2 cellular contexts compared by ENCODE assay signal in genomic region chr6:71294121-71294523, GRCh38.
TF ChIP-seq lines count a peak whose summit lies in the region.

No MANE protein-coding gene starts in this region.

TF ChIP-seq in A549, 52 proteins besides CTCF, POLR2A, EP300 and RAD21 (continued from another document):
- TF ChIP-seq, protein P1, sequence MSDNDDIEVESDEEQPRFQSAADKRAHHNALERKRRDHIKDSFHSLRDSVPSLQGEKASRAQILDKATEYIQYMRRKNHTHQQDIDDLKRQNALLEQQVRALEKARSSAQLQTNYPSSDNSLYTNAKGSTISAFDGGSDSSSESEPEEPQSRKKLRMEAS (IDR thresholded peaks at IDR 0.05), result no peak
- TF ChIP-seq, protein P2, sequence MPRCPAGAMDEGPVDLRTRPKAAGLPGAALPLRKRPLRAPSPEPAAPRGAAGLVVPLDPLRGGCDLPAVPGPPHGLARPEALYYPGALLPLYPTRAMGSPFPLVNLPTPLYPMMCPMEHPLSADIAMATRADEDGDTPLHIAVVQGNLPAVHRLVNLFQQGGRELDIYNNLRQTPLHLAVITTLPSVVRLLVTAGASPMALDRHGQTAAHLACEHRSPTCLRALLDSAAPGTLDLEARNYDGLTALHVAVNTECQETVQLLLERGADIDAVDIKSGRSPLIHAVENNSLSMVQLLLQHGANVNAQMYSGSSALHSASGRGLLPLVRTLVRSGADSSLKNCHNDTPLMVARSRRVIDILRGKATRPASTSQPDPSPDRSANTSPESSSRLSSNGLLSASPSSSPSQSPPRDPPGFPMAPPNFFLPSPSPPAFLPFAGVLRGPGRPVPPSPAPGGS (IDR thresholded peaks at IDR 0.05), result no peak
- TF ChIP-seq HOXB5 (CRISPR knock-in tag; IDR thresholded peaks at IDR 0.05), result no peak
- no peak for TF ChIP-seq HDAC2 (IDR thresholded peaks at IDR 0.05)

TF ChIP-seq in HCT116, 20 proteins besides CTCF, POLR2A, EP300 and RAD21 (continued from another document):
- TF ChIP-seq CBX3 (IDR thresholded peaks at IDR 0.05; ENCODE audit: low read depth) (no peak), ELF1 (IDR thresholded peaks at IDR 0.05; ENCODE audit: borderline replicate concordance, low read depth) (no peak)
- TF ChIP-seq, protein P3, sequence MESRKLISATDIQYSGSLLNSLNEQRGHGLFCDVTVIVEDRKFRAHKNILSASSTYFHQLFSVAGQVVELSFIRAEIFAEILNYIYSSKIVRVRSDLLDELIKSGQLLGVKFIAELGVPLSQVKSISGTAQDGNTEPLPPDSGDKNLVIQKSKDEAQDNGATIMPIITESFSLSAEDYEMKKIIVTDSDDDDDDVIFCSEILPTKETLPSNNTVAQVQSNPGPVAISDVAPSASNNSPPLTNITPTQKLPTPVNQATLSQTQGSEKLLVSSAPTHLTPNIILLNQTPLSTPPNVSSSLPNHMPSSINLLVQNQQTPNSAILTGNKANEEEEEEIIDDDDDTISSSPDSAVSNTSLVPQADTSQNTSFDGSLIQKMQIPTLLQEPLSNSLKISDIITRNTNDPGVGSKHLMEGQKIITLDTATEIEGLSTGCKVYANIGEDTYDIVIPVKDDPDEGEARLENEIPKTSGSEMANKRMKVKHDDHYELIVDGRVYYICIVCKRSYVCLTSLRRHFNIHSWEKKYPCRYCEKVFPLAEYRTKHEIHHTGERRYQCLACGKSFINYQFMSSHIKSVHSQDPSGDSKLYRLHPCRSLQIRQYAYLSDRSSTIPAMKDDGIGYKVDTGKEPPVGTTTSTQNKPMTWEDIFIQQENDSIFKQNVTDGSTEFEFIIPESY (IDR thresholded peaks at IDR 0.05; ENCODE audit: extremely low read depth, insufficient replicate concordance, low read length), result no peak
